ENCODE assay signal across 23 cellular contexts in genomic region chr7:113652501-113652900, GRCh38.
A peak's percentile ranks its signal among the peaks of the same experiment; 100 is the strongest.
DNase-seq lines count a peak whose midpoint lies in the region; ATAC-seq and TF ChIP-seq lines count a peak whose summit lies in the region.
"Had no signal": no experiment of that assay in that cellular context is flagged by ENCODE, and none has a peak within 500 bp of the region (broad histone marks: within the 10 kb centered on the region; RNA-seq: fewer than 3 reads in every experiment).

No MANE protein-coding gene starts in this region.

- no peaks in the 10 kb centered on the region for H3K27me3 ChIP-seq in right atrium auricular region
- H3K27me3 ChIP-seq: MG63, spleen had no signal

- intact Hi-C loops in Right ventricle myocardium superior (cut with DNase I): no loop called here

- H3K36me3 ChIP-seq in right atrium auricular region: no peaks in the 10 kb centered on the region
- H3K36me3 ChIP-seq: lower lobe of right lung, MG63, spleen had no signal

- CTCF ChIA-PET in RWPE1 (lab: Yijun Ruan, JAX): no interaction called here

- H3K4me3 ChIP-seq in epithelial cell of esophagus (ENCODE audit: low read length) (no peak overlapping the region), right atrium auricular region (no peak overlapping the region)
- H3K4me3 ChIP-seq: lower lobe of right lung, MG63, spleen had no signal

- DNase-seq in HCEC 1CT (peak; percentile 89), RWPE1 (ENCODE audit: low spot score) (peak; percentile 8), epithelial cell of esophagus (ENCODE audit: low read depth) (peak; percentile 78), kidney glomerular epithelial cell (lab: John Stamatoyannopoulos, UW) (peak; percentile 24), GM10266 (ENCODE audit: extremely low spot score) (no peak), Right ventricle myocardium superior (no peak), right atrium auricular region (ENCODE audit: low spot score) (no peak), NCI-H1694 treated with DMSO at 0.1 percent for 48 hours (lab: John Stamatoyannopoulos, UW) (no peak)
- DNase-seq: activated naive CD4-positive, alpha-beta T cell treated with anti-CD3 and anti-CD28 coated beads, Interleukin-2, amount 10 ng/mL, durations not matched to agents 7 days and 5 days; amygdala; caudate nucleus; CD8-positive, alpha-beta T cell; H9; islet precursor cell; lower lobe of right lung; MG63; NCI-H1105 treated with DMSO at 0.1 percent for 48 hours; NCI-H2029 treated with DMSO at 0.1 percent for 48 hours; NCI-H345; retina; spleen; stimulated activated CD4-positive, alpha-beta T cell treated with anti-CD3 and anti-CD28 coated beads, Interleukin-4, amount 100 ng/mL, for 1 hour had no signal

- no peaks in the 10 kb centered on the region for H3K4me1 ChIP-seq in right atrium auricular region
- H3K4me1 ChIP-seq: lower lobe of right lung, spleen had no signal

- ATAC-seq in Right ventricle myocardium superior (ENCODE audit: poor library complexity): no peak
- ATAC-seq: CD8-positive, alpha-beta T cell; lower lobe of right lung; SK-N-SH treated with all-trans-retinoic acid at 6 μM for 48 hours had no signal

- TF ChIP-seq CTCF in RWPE1 (conservative IDR thresholded peaks at IDR 0.05; ENCODE audit: low read depth): no peak
- TF ChIP-seq CTCF in epithelial cell of esophagus (IDR thresholded peaks at IDR 0.05; ENCODE audit: insufficient read depth, low read depth, low read length, missing control alignments): no peak
- no peak for TF ChIP-seq CTCF in GM10266 (IDR thresholded peaks at IDR 0.05; ENCODE audit: control insufficient read depth, insufficient read depth, low read depth, missing control alignments)
- no peak for TF ChIP-seq CTCF in right atrium auricular region (IDR thresholded peaks at IDR 0.05)

- H3K27ac ChIP-seq in RWPE1 (no peak overlapping the region), right atrium auricular region (no peak overlapping the region)
- H3K27ac ChIP-seq: lower lobe of right lung, spleen had no signal

- POLR2A ChIA-PET in RWPE1 (lab: Yijun Ruan, JAX; ENCODE audit: low non-redundant PET): no interaction called here

- H3K9me3 ChIP-seq in right atrium auricular region: no peaks in the 10 kb centered on the region
- H3K9me3 ChIP-seq: lower lobe of right lung, MG63, spleen had no signal

Comparison
In these comparisons a context has a peak if more than half of its experiments do, and no peak if none do; other contexts are left out.
1. DNase-seq: peak in HCEC 1CT (single experiment), RWPE1 (single experiment), epithelial cell of esophagus (single experiment) and kidney glomerular epithelial cell (single experiment); none in GM10266 (single experiment), Right ventricle myocardium superior (single experiment), right atrium auricular region (single experiment) and NCI-H1694 treated with DMSO at 0.1 percent for 48 hours (single experiment).